In the genomic region with DNA sequence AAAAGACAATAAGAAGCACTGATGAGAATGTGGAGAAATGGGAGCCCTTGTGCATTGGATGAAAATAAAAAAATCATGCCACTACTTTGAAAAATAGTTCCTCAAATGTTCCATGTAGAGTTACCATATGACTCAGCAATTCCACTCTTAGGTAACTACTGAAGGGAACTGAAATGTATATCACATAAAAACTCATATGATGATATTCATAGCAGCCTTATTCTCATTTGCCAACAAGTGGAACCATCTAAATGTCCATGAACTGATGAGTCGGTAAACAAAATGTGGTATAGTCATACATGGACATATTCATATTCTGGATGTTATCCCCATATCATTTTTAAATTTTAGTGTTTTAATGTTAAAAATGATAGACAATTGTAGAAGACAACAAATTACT, we compare ENCODE assay signal across 18 cellular contexts. TPM values are rescaled to one million over a fixed set of nuclear protein-coding genes. Genes with fewer than 3 reads are reported as not detected.
"Had no signal": no experiment of that assay in that cellular context is flagged by ENCODE, and none has a peak within 500 bp of the region (broad histone marks: within the 10 kb centered on the region; RNA-seq: fewer than 3 reads in every experiment).

No MANE protein-coding gene starts in this region.

- DNase-seq: activated CD4-positive, alpha-beta T cell treated with anti-CD3 and anti-CD28 coated beads for 1 hour; activated CD4-positive, alpha-beta T cell treated with anti-CD3 and anti-CD28 coated beads, Interleukin-2, amount 50 U/mL, for 48 hours; activated gamma-delta T cell treated with Interleukin-2 at 50 U/mL for 16 hours; activated naive CD8-positive, alpha-beta T cell treated with anti-CD3 and anti-CD28 coated beads for 36 hours; activated T-cell treated with anti-CD3 and anti-CD28 coated beads, Interleukin-2, amount 50 U/mL, for 4 hours; anterior cingulate cortex; lower lobe of right lung; midbrain; stimulated activated CD4-positive, alpha-beta T cell treated with anti-CD3 and anti-CD28 coated beads, Interleukin-15, amount 100 ng/mL, for 24 hours; stimulated activated CD4-positive, alpha-beta T cell treated with anti-CD3 and anti-CD28 coated beads, Interleukin-4, amount 100 ng/mL, for 4 hours; transverse colon had no signal

- H3K4me3 ChIP-seq: lower lobe of right lung, neural progenitor cell, transverse colon had no signal

- H3K27me3 ChIP-seq: neural progenitor cell, transverse colon had no signal

- FAIRE-seq: endometrium had no signal

- H2AFZ ChIP-seq: neural progenitor cell, parathyroid adenoma had no signal

- H3K4me2 ChIP-seq: neural progenitor cell had no signal

- H3K9me3 ChIP-seq: lower lobe of right lung, transverse colon had no signal

- H3K4me1 ChIP-seq: lower lobe of right lung, neural progenitor cell, parathyroid adenoma, transverse colon had no signal

- H3K9ac ChIP-seq: neural progenitor cell, parathyroid adenoma had no signal

- ATAC-seq: activated T-cell treated with anti-CD3 and anti-CD28 coated beads, Interleukin-2, amount 50 U/mL, for 4 hours; esophagus mucosa; lower lobe of right lung had no signal

- H3K27ac ChIP-seq: lower lobe of right lung, neural progenitor cell, parathyroid adenoma, transverse colon had no signal

- H3K36me3 ChIP-seq: lower lobe of right lung, neural progenitor cell, transverse colon had no signal

- H3K79me2 ChIP-seq: parathyroid adenoma had no signal

RNA-seq across cellular contexts. Expression of gene KRTAP5-9, which starts 3.5 kb away (rescaled TPM):
- total RNA-seq: activated naive CD8-positive, alpha-beta T cell treated with anti-CD3 and anti-CD28 coated beads for 36 hours; activated T-cell treated with anti-CD3 and anti-CD28 coated beads, Interleukin-2, amount 50 U/mL, for 4 hours; fibroblast of villous mesenchyme; lower lobe of right lung; renal cortical epithelial cell had no signal

RNA-seq across cellular contexts. Expression of gene KRTAP5-10, which starts 13.7 kb away (rescaled TPM):
- total RNA-seq: activated naive CD8-positive, alpha-beta T cell treated with anti-CD3 and anti-CD28 coated beads for 36 hours; activated T-cell treated with anti-CD3 and anti-CD28 coated beads, Interleukin-2, amount 50 U/mL, for 4 hours; fibroblast of villous mesenchyme; lower lobe of right lung; renal cortical epithelial cell; subcutaneous adipose tissue had no signal

RNA-seq across cellular contexts. Expression of gene KRTAP5-8, which starts 13.9 kb away (rescaled TPM):
- total RNA-seq: activated naive CD8-positive, alpha-beta T cell treated with anti-CD3 and anti-CD28 coated beads for 36 hours; activated T-cell treated with anti-CD3 and anti-CD28 coated beads, Interleukin-2, amount 50 U/mL, for 4 hours; fibroblast of villous mesenchyme; lower lobe of right lung; renal cortical epithelial cell had no signal

RNA-seq across cellular contexts. Expression of gene KRTAP5-7, which starts 24.6 kb away (rescaled TPM):
- total RNA-seq: activated naive CD8-positive, alpha-beta T cell treated with anti-CD3 and anti-CD28 coated beads for 36 hours; activated T-cell treated with anti-CD3 and anti-CD28 coated beads, Interleukin-2, amount 50 U/mL, for 4 hours; fibroblast of villous mesenchyme; lower lobe of right lung; renal cortical epithelial cell had no signal

RNA-seq across cellular contexts. Expression of gene KRTAP5-11, which starts 31.0 kb away (rescaled TPM):
- total RNA-seq: activated naive CD8-positive, alpha-beta T cell treated with anti-CD3 and anti-CD28 coated beads for 36 hours; activated T-cell treated with anti-CD3 and anti-CD28 coated beads, Interleukin-2, amount 50 U/mL, for 4 hours; esophagus mucosa; fibroblast of villous mesenchyme; lower lobe of right lung; renal cortical epithelial cell; subcutaneous adipose tissue; transverse colon had no signal
